8 cellular contexts compared by ENCODE assay signal in the genomic region with DNA sequence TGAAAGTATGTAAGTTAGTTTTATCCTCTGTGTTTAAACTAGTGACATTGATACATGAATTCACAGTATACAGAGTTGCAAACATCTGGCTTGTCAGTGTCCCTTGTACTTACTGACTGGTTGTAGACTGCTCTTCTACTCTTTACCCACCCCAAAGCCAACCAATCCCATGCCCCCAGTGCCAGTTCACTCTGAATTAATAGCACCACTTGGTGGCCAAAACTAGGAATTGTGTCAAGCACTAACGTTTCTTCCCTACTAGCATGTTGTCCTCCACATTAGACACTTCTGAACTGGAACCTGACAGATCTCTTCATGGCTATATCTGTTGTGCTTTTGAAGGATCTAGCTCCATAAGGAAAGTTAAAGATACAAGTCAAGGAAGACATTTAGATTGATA.
A peak's percentile ranks its signal among the peaks of the same experiment; 100 is the strongest.
DNase-seq lines count a peak whose midpoint lies in the region; ATAC-seq lines count a peak whose summit lies in the region.

No MANE protein-coding gene starts in this region.

- DNase-seq in AG08395 (ENCODE audit: low spot score) (peak; percentile 15), NCI-H2227 treated with DMSO at 0.1 percent for 48 hours (lab: John Stamatoyannopoulos, UW) (peak; percentile 9), ecto neural progenitor cell (ENCODE audit: low spot score) (peak; percentile 54), NCI-H1436 (lab: John Stamatoyannopoulos, UW) (no peak), nucleus accumbens (lab: John Stamatoyannopoulos, UW) (no peak), globus pallidus (ENCODE audit: low spot score) (no peak)

- ATAC-seq in GM18502 (IDR thresholded peaks at IDR 0.05; ENCODE audit: poor library complexity, unreplicated experiment) (peak; percentile 54), GM19463 (IDR thresholded peaks at IDR 0.05; ENCODE audit: unreplicated experiment) (no peak)

Comparison
In these comparisons a context has a peak if more than half of its experiments do, and no peak if none do; other contexts are left out.
1. DNase-seq: peak in AG08395 (single experiment), NCI-H2227 treated with DMSO at 0.1 percent for 48 hours (single experiment) and ecto neural progenitor cell (single experiment); none in NCI-H1436 (single experiment), nucleus accumbens (0 of 56) and globus pallidus (single experiment).